ENCODE assay signal across 11 cellular contexts in genomic region chr20:58433759-58434158, GRCh38. TPM values are rescaled to one million over a fixed set of nuclear protein-coding genes. Genes with fewer than 3 reads are reported as not detected.
DNase-seq lines count a peak whose midpoint lies in the region; ATAC-seq and TF ChIP-seq lines count a peak whose summit lies in the region.
"Had no signal": no experiment of that assay in that cellular context is flagged by ENCODE, and none has a peak within 500 bp of the region (broad histone marks: within the 10 kb centered on the region; RNA-seq: fewer than 3 reads in every experiment).

No MANE protein-coding gene starts in this region.

- H3K9ac ChIP-seq in BLaER1: no peak overlapping the region

- DNase-seq in HT1080 (ENCODE audit: low read depth) (peak; percentile 80), choroid plexus epithelial cell (ENCODE audit: low read depth) (peak; percentile 81), mucosa of descending colon (peak in 1 of 3 donors; percentile 20), activated gamma-delta T cell (lab: John Stamatoyannopoulos, UW) (no peak), germinal center (ENCODE audit: low spot score) (no peak)
- DNase-seq: NCI-H526 treated with DMSO at 0.1 percent for 48 hours had no signal

- ATAC-seq in mucosa of descending colon (peak; percentile 78), GM18505 (IDR thresholded peaks at IDR 0.05; ENCODE audit: unreplicated experiment) (no peak), GM21381 (IDR thresholded peaks at IDR 0.05; ENCODE audit: unreplicated experiment) (no peak)
- ATAC-seq: activated T-helper 17 cell treated with anti-CD3 and anti-CD28 coated beads, Interleukin-2, amount 50 U/mL, for 72 hours; HCT116 had no signal

- H3K27me3 ChIP-seq in BLaER1: no peaks in the 10 kb centered on the region

- H3K9me3 ChIP-seq in BLaER1 (no peaks in the 10 kb centered on the region), mucosa of descending colon (no peaks in the 10 kb centered on the region)

- H4K20me1 ChIP-seq in BLaER1: peaks cover 98% of the 10 kb centered on the region

- H3K4me1 ChIP-seq in BLaER1: peaks cover 29% of the 10 kb centered on the region
- H3K4me1 ChIP-seq in mucosa of descending colon (ENCODE audit: low read depth): peaks cover 42% of the 10 kb centered on the region

- TF ChIP-seq CTCF in choroid plexus epithelial cell (conservative IDR thresholded peaks at IDR 0.05; ENCODE audit: low read depth, low read length) (no peak), mucosa of descending colon (IDR thresholded peaks at IDR 0.05) (no peak)

- no peak overlapping the region for H3K4me3 ChIP-seq in BLaER1
- no peak overlapping the region for H3K4me3 ChIP-seq in choroid plexus epithelial cell (ENCODE audit: low read depth, low read length)
- no peak overlapping the region for H3K4me3 ChIP-seq in mucosa of descending colon

- intact Hi-C loops in mucosa of descending colon (cut with DNase I, micrococcal nuclease): no loop called here

- H3K36me3 ChIP-seq in BLaER1 (peaks cover 78% of the 10 kb centered on the region), mucosa of descending colon (ENCODE audit: low read depth) (no peaks in the 10 kb centered on the region)

- H3K27ac ChIP-seq in BLaER1: peak overlapping the region; percentile 45

- H3K4me2 ChIP-seq in BLaER1: peak overlapping the region; percentile 69

- TF ChIP-seq POLR2A in GM18505 (IDR thresholded peaks at IDR 0.05; ENCODE audit: borderline replicate concordance, extremely low read depth, insufficient read depth, insufficient read length): no peak

RNA-seq across cellular contexts. Expression of gene VAPB, which starts 44.7 kb away (rescaled TPM):
- total RNA-seq in HT1080 (2014; rRNA removed; shearing (Covaris generic)): 5.5 and 14.2 TPM in 2 replicates
- polyA plus RNA-seq in HT1080 (2015; cell fraction: cytosol; rRNA removed): 26.8 and 28.5 TPM in 2 replicates
- polyA plus RNA-seq in HT1080 (2015; cell fraction: nucleus; rRNA removed): 24.9 and 26.9 TPM in 2 replicates
- total RNA-seq in mucosa of descending colon: 10 to 100 TPM; 52.5 to 74.6 (median 58.8) TPM

Comparison
In these comparisons a context has a peak if more than half of its experiments do, and no peak if none do; other contexts are left out.
1. DNase-seq: peak in HT1080 (single experiment) and choroid plexus epithelial cell (single experiment); none in activated gamma-delta T cell (single experiment) and germinal center (single experiment).